In genomic region chr10:114638874-114639625, GRCh38 we compare ENCODE assay signal across 9 cellular contexts.
DNase-seq lines count a peak whose midpoint lies in the region; ATAC-seq and TF ChIP-seq lines count a peak whose summit lies in the region.
"Had no signal": no experiment of that assay in that cellular context is flagged by ENCODE, and none has a peak within 500 bp of the region (broad histone marks: within the 10 kb centered on the region; RNA-seq: fewer than 3 reads in every experiment).

No MANE protein-coding gene starts in this region.

- no peak overlapping the region for H3K4me3 ChIP-seq in fibroblast of pulmonary artery (replicated peaks; ENCODE audit: low read depth, low read length)

- peak; percentile 70 for ATAC-seq in GM19452 (IDR thresholded peaks at IDR 0.05; ENCODE audit: unreplicated experiment)
- ATAC-seq in GM21576 (IDR thresholded peaks at IDR 0.05; ENCODE audit: unreplicated experiment) = no peak
- ATAC-seq in HG02884 (IDR thresholded peaks at IDR 0.05; ENCODE audit: unreplicated experiment) = no peak

- in situ Hi-C loops in ACHN (cut with HindIII; ENCODE audit: low pct_ligation_motif_present, low pct_unique_long_range_greater_than_20kb, low sequenced_read_pairs) (no loop called here), GM13977 (cut with MboI; ENCODE audit: low pct_unique_long_range_greater_than_20kb, low sequenced_read_pairs, unreplicated experiment) (no loop called here)

- TF ChIP-seq CTCF in fibroblast of pulmonary artery (IDR thresholded peaks at IDR 0.05; ENCODE audit: low read length, missing control alignments) = no peak
- no peak for TF ChIP-seq CTCF in GM13977 (IDR thresholded peaks at IDR 0.05; ENCODE audit: extremely low read depth, insufficient read depth, missing control alignments)

- DNase-seq in ACHN (peak; percentile 85), NOMO-1 (lab: John Stamatoyannopoulos, UW; ENCODE audit: unreplicated experiment in 2 of 2) (peak; percentile 43 to 71), fibroblast of pulmonary artery (ENCODE audit: low read depth) (peak; percentile 65), GM13977 (ENCODE audit: low spot score) (no peak), cortex of kidney (lab: John Stamatoyannopoulos, UW) (no peak)
- DNase-seq: T-helper 1 cell had no signal

Comparison
In these comparisons a context has a peak if more than half of its experiments do, and no peak if none do; other contexts are left out.
1. DNase-seq: peak in ACHN (single experiment), NOMO-1 (2 of 2) and fibroblast of pulmonary artery (single experiment); none in GM13977 (single experiment) and cortex of kidney (single experiment).